7 cellular contexts compared by ENCODE assay signal in the genomic region with DNA sequence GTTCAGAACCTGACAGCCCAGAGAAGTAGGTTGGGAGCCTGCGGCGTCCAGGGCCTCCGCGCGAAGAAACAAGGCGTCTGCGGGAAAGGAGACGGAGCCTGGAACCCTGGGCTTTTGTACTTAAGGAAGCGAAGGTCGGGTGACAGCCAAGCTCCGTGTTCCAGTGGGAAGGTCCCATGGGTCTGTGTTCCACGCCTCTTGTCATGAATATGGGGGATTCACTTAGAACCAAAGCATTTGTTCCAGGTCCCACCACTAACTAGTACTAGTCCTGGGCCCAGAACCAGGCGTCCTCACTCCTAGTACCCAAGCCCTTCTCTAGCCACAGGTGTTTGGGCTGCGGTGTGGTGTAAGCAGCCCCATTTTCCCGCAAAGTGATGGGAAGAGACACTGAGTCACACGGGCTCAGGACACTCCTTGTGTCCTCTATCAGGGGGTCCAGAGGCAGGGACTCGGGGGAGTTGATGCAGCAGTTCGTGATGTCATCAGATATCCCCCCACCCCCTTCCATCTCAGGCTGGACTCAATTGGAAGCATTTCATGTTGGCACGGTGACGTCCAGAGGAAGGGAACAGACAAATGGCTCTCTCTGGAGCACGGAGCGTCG. TPM values are rescaled to one million over a fixed set of nuclear protein-coding genes. Genes with fewer than 3 reads are reported as not detected.
DNase-seq lines count a peak whose midpoint lies in the region; ATAC-seq, FAIRE-seq and TF ChIP-seq lines count a peak whose summit lies in the region.
"Not testable (repeated sequence)": the region's sequence is repeated elsewhere in the genome, so short reads cannot be mapped to it uniquely, and the experiment has no call there.

No MANE protein-coding gene starts in this region.

- H2AFZ ChIP-seq in SU-DHL-6 (ENCODE audit: low read depth, low read length, severe bottlenecking) = peak overlapping the region; percentile 85

- H3K9me3 Mint-ChIP-seq in activated naive CD8-positive, alpha-beta T cell treated with anti-CD3 and anti-CD28 coated beads, Interleukin-2, amount 50 U/mL, for 24 hours; effector memory CD8-positive, alpha-beta T cell; naive thymus-derived CD8-positive, alpha-beta T cell: not testable (repeated sequence)

- H3K9me3 ChIP-seq in SU-DHL-6 (ENCODE audit: insufficient read depth, low read length); right atrium auricular region: not testable (repeated sequence)

- not testable (repeated sequence) for TF ChIP-seq CTCF in SU-DHL-6 (IDR thresholded peaks at IDR 0.05; ENCODE audit: insufficient read depth, low read length, poor library complexity, severe bottlenecking); right atrium auricular region (IDR thresholded peaks at IDR 0.05)

- peaks cover 29% of the 10 kb centered on the region for H3F3A ChIP-seq in SU-DHL-6 (ENCODE audit: insufficient read depth)

- H3K36me3 ChIP-seq in SU-DHL-6 (ENCODE audit: low read length) = peaks cover 23% of the 10 kb centered on the region
- H3K36me3 ChIP-seq in right atrium auricular region = peaks cover 16% of the 10 kb centered on the region

- H3K79me2 ChIP-seq in SU-DHL-6 (ENCODE audit: insufficient read depth, low read length) = peaks cover 44% of the 10 kb centered on the region

- H3K4me3 Mint-ChIP-seq in activated naive CD8-positive, alpha-beta T cell treated with anti-CD3 and anti-CD28 coated beads, Interleukin-2, amount 50 U/mL, for 24 hours = peak overlapping the region; percentile 96
- peak overlapping the region; percentile 97 to 100 for H3K4me3 Mint-ChIP-seq in effector memory CD8-positive, alpha-beta T cell
- H3K4me3 Mint-ChIP-seq in naive thymus-derived CD8-positive, alpha-beta T cell = peak overlapping the region in 9 of 10 donors; percentile 55 to 100 (median 100)

- TF ChIP-seq POLR2A in GM12891 (IDR thresholded peaks at IDR 0.05; ENCODE audit: low read depth, low read length) = not testable (repeated sequence)

- ATAC-seq in activated naive CD8-positive, alpha-beta T cell treated with anti-CD3 and anti-CD28 coated beads, Interleukin-2, amount 50 U/mL, for 24 hours; effector memory CD8-positive, alpha-beta T cell (replicated peaks); naive thymus-derived CD8-positive, alpha-beta T cell: not testable (repeated sequence)

- H3K9me2 ChIP-seq in SU-DHL-6 (replicated peaks; ENCODE audit: insufficient read depth, low read length) = not testable (repeated sequence)

- peaks cover 61% of the 10 kb centered on the region for H3K4me1 Mint-ChIP-seq in activated naive CD8-positive, alpha-beta T cell treated with anti-CD3 and anti-CD28 coated beads, Interleukin-2, amount 50 U/mL, for 24 hours
- H3K4me1 Mint-ChIP-seq in effector memory CD8-positive, alpha-beta T cell (ENCODE audit: low read depth in 2 of 2) = peaks cover 39 to 46% of the 10 kb centered on the region in 2 donors
- peaks cover 48 to 65% (median 61%) of the 10 kb centered on the region in 4 donors for H3K4me1 Mint-ChIP-seq in naive thymus-derived CD8-positive, alpha-beta T cell

- H3K27ac ChIP-seq in SU-DHL-6 (ENCODE audit: low read depth, low read length) = not testable (repeated sequence)
- H3K27ac ChIP-seq in right atrium auricular region = peak overlapping the region; percentile 89 to 93

- H4K20me1 ChIP-seq in SU-DHL-6 (ENCODE audit: low read depth, low read length) = not testable (repeated sequence)

- not testable (repeated sequence) for H3K27me3 ChIP-seq in SU-DHL-6 (ENCODE audit: low read length); right atrium auricular region

- peak overlapping the region; percentile 80 for H3K9ac ChIP-seq in SU-DHL-6 (ENCODE audit: low read length)

- H3K4me2 ChIP-seq in SU-DHL-6 (ENCODE audit: low read depth, low read length, poor library complexity, severe bottlenecking) = peak overlapping the region; percentile 73

- peaks cover 0 to 25% of the 10 kb centered on the region in 2 donors for H3K4me1 ChIP-seq in right atrium auricular region

- H3K27me3 Mint-ChIP-seq in activated naive CD8-positive, alpha-beta T cell treated with anti-CD3 and anti-CD28 coated beads, Interleukin-2, amount 50 U/mL, for 24 hours; effector memory CD8-positive, alpha-beta T cell; naive thymus-derived CD8-positive, alpha-beta T cell: not testable (repeated sequence)

- H3K27ac Mint-ChIP-seq in activated naive CD8-positive, alpha-beta T cell treated with anti-CD3 and anti-CD28 coated beads, Interleukin-2, amount 50 U/mL, for 24 hours = not testable (repeated sequence)
- peak overlapping the region in 1 of 2 donors; percentile 96 for H3K27ac Mint-ChIP-seq in effector memory CD8-positive, alpha-beta T cell
- peak overlapping the region in 2 of 10 donors; percentile 20 to 97 for H3K27ac Mint-ChIP-seq in naive thymus-derived CD8-positive, alpha-beta T cell

- H3K36me3 Mint-ChIP-seq in activated naive CD8-positive, alpha-beta T cell treated with anti-CD3 and anti-CD28 coated beads, Interleukin-2, amount 50 U/mL, for 24 hours (ENCODE audit: low read depth) = peaks cover 38% of the 10 kb centered on the region
- H3K36me3 Mint-ChIP-seq in effector memory CD8-positive, alpha-beta T cell (ENCODE audit: insufficient read depth) = peaks cover 41% of the 10 kb centered on the region
- H3K36me3 Mint-ChIP-seq in naive thymus-derived CD8-positive, alpha-beta T cell = peaks cover 19 to 28% (median 28%) of the 10 kb centered on the region in 3 donors

- POLR2A ChIA-PET in naive thymus-derived CD8-positive, alpha-beta T cell (lab: Charles Lee) = interaction anchor here (0.6 to 4.6 kb wide), 22 partner anchors 8 to 123 kb away, joined by 3 to 39 read pairs (median 6); partner anchors contain the start of gene SERPINB1

- peak; percentile 67 for FAIRE-seq in GM12891 (lab: Jason Lieb, UNC)

- not testable (repeated sequence) for DNase-seq in GM12891 (ENCODE audit: insufficient read length, low spot score); activated naive CD8-positive, alpha-beta T cell treated with anti-CD3 and anti-CD28 coated beads, Interleukin-2, amount 50 U/mL, for 24 hours; effector memory CD8-positive, alpha-beta T cell; right atrium auricular region (ENCODE audit: low spot score); naive thymus-derived CD8-positive, alpha-beta T cell
- peak; percentile 21 for DNase-seq in stimulated activated CD8-positive, alpha-beta memory T cell treated with anti-CD3 and anti-CD28 coated beads, Interleukin-4, amount 100 ng/mL, for 48 hours

- H3K4me3 ChIP-seq in SU-DHL-6 (ENCODE audit: insufficient read depth, low read length, poor library complexity, severe bottlenecking) (peak overlapping the region; percentile 90), right atrium auricular region (peak overlapping the region; percentile 60 to 84)

RNA-seq across cellular contexts. Expression of gene SERPINB9, which starts 0.6 kb away (rescaled TPM):
- polyA plus RNA-seq in GM12891 (2012; ENCODE audit: low read depth, missing spikeins) = 5.6 TPM
- 10 to 100 TPM; 11.2 to 17.5 TPM for total RNA-seq in right atrium auricular region
- total RNA-seq in naive thymus-derived CD8-positive, alpha-beta T cell = 10 to 100 TPM; 56.6 to 57.1 TPM
- 10 to 100 TPM; 29.9 to 37.2 (median 35.0) TPM for polyA plus RNA-seq in naive thymus-derived CD8-positive, alpha-beta T cell
